1 cellular context compared by ENCODE assay signal in genomic region chr19:18291590-18292459, GRCh38.
TF ChIP-seq lines count a peak whose summit lies in the region.

No MANE protein-coding gene starts in this region.

TF ChIP-seq in K562, 482 proteins besides CTCF, POLR2A, EP300 and RAD21 (continued from another document and continues in another):
- peak in 1 of 3 experiments; percentile 77; a peak in 2 of 6 replicates for TF ChIP-seq ZBTB11 (CRISPR knock-in tag; IDR thresholded peaks at IDR 0.05)
- peak; percentile 58; the same call in 1 of the 2 replicates for TF ChIP-seq PTBP1 (IDR thresholded peaks at IDR 0.05; ENCODE audit: low read depth, low read length)
- TF ChIP-seq MBD1 (CRISPR knock-in tag; IDR thresholded peaks at IDR 0.05), result no peak
- no peak for TF ChIP-seq CSDE1 (IDR thresholded peaks at IDR 0.05)
- peak; percentile 62 for TF ChIP-seq RBM22 (IDR thresholded peaks at IDR 0.05; ENCODE audit: low read depth, low read length, poor library complexity, severe bottlenecking)
- TF ChIP-seq ZNF76 (CRISPR knock-in tag; IDR thresholded peaks at IDR 0.05; ENCODE audit: borderline replicate concordance), result no peak; the same call in 1 of the 2 replicates
- peak; percentile 29; the same call in 1 of the 2 replicates for TF ChIP-seq ATF4 (CRISPR knock-in tag; IDR thresholded peaks at IDR 0.05)
- TF ChIP-seq SP1 (CRISPR knock-in tag; IDR thresholded peaks at IDR 0.05), result peak; percentile 74
- peak; percentile 54; the same call in 1 of the 2 replicates for TF ChIP-seq ZBTB9 (CRISPR knock-in tag; IDR thresholded peaks at IDR 0.05)
- peak; percentile 52; the same call in 1 of the 2 replicates for TF ChIP-seq CC2D1A (IDR thresholded peaks at IDR 0.05)
- no peak for TF ChIP-seq NFE2 (IDR thresholded peaks at IDR 0.05; ENCODE audit: low read depth)
- peak; percentile 3; the same call in 1 of the 2 replicates for TF ChIP-seq ZNF133 (CRISPR knock-in tag; IDR thresholded peaks at IDR 0.05)
- TF ChIP-seq FOXK2 (conservative IDR thresholded peaks at IDR 0.05 in 1 of 2, IDR thresholded peaks at IDR 0.05 in 1 of 2; ENCODE audit: low read depth in 2 of 2), result peak; percentile 87 to 90; a peak in 3 of 4 replicates
- peak; percentile 79 for TF ChIP-seq ETV5 (CRISPR knock-in tag; IDR thresholded peaks at IDR 0.05; ENCODE audit: low read depth)
- no peak for TF ChIP-seq SIN3B (IDR thresholded peaks at IDR 0.05; ENCODE audit: low read depth)
- TF ChIP-seq ATF1 (CRISPR knock-in tag; IDR thresholded peaks at IDR 0.05), result peak; percentile 22; the same call in 1 of the 2 replicates
- peak; percentile 97 for TF ChIP-seq ATF1 (tag; IDR thresholded peaks at IDR 0.05)
- TF ChIP-seq ZNF75A (CRISPR knock-in tag; IDR thresholded peaks at IDR 0.05), result no peak
- TF ChIP-seq PTRF (tag; IDR thresholded peaks at IDR 0.05), result no peak
- peak in 1 of 2 experiments; percentile 95; a peak in 2 of 4 replicates for TF ChIP-seq KDM4B (IDR thresholded peaks at IDR 0.05; ENCODE audit: borderline replicate concordance in 2 of 2, low read depth in 1 of 2)
- 0 out of 2 replicates have a peak, but pooled peaks have one; percentile 42 for TF ChIP-seq ZNF12 (CRISPR knock-in tag; IDR thresholded peaks at IDR 0.05)
- TF ChIP-seq TAF15 (IDR thresholded peaks at IDR 0.05; ENCODE audit: low read depth, low read length), result no peak
- TF ChIP-seq HIVEP1 (CRISPR knock-in tag; IDR thresholded peaks at IDR 0.05), result no peak
- TF ChIP-seq TEAD1 (CRISPR knock-in tag; IDR thresholded peaks at IDR 0.05), result peak; percentile 87 to 99
- 0 out of 4 replicates have a peak, but pooled peaks of 1 of the 2 experiments have one; percentile 42 for TF ChIP-seq SRF (CRISPR knock-in tag; IDR thresholded peaks at IDR 0.05)
- TF ChIP-seq ZNF197 (CRISPR knock-in tag; IDR thresholded peaks at IDR 0.05; ENCODE audit: low read depth), result no peak
- TF ChIP-seq MITF (IDR thresholded peaks at IDR 0.05), result no peak; the same call in 1 of the 2 replicates
- TF ChIP-seq ELK1 (CRISPR knock-in tag; IDR thresholded peaks at IDR 0.05), result no peak
- TF ChIP-seq L3MBTL2 (IDR thresholded peaks at IDR 0.05), result peak; percentile 84
- TF ChIP-seq MAFF (IDR thresholded peaks at IDR 0.05; ENCODE audit: low read length), result no peak
- no peak for TF ChIP-seq JUNB (CRISPR knock-in tag; conservative IDR thresholded peaks at IDR 0.05)
- TF ChIP-seq HES1 (IDR thresholded peaks at IDR 0.05; ENCODE audit: low read depth), result no peak; the same call in 1 of the 2 replicates
- TF ChIP-seq ZNF584 (CRISPR knock-in tag; IDR thresholded peaks at IDR 0.05; ENCODE audit: low read depth), result 0 out of 2 replicates have a peak, but pooled peaks have one; percentile 39
- TF ChIP-seq PHF8 (IDR thresholded peaks at IDR 0.05; ENCODE audit: borderline replicate concordance, low read length), result peak; percentile 69; the same call in 1 of the 2 replicates
- TF ChIP-seq PRPF4 (IDR thresholded peaks at IDR 0.05; ENCODE audit: insufficient read depth, low read depth, low read length, poor library complexity, severe bottlenecking), result no peak
- no peak for TF ChIP-seq ARID3B (CRISPR knock-in tag; IDR thresholded peaks at IDR 0.05; ENCODE audit: borderline replicate concordance)
- no peak for TF ChIP-seq TRIM28 (IDR thresholded peaks at IDR 0.05)
- TF ChIP-seq FOXJ2 (tag; IDR thresholded peaks at IDR 0.05), result no peak; the same call in 1 of the 2 replicates
- peak; percentile 94; the same call in 1 of the 2 replicates for TF ChIP-seq KAT7 (CRISPR knock-in tag; IDR thresholded peaks at IDR 0.05; ENCODE audit: borderline replicate concordance)
- peak; percentile 53; the same call in 1 of the 2 replicates for TF ChIP-seq MYC (IDR thresholded peaks at IDR 0.05; ENCODE audit: low read depth, low read length)
- TF ChIP-seq MYC (CRISPR knock-in tag; IDR thresholded peaks at IDR 0.05; ENCODE audit: borderline replicate concordance, low read depth), result no peak
- TF ChIP-seq GTF3C2 (IDR thresholded peaks at IDR 0.05; ENCODE audit: borderline replicate concordance, extremely low read depth, insufficient read length), result no peak
- peak; percentile 74 for TF ChIP-seq FIP1L1 (IDR thresholded peaks at IDR 0.05; ENCODE audit: low read depth, low read length, poor library complexity, severe bottlenecking)
- peak; percentile 81 for TF ChIP-seq GATAD2B (IDR thresholded peaks at IDR 0.05; ENCODE audit: borderline replicate concordance)
- TF ChIP-seq TEAD4 (IDR thresholded peaks at IDR 0.05; ENCODE audit: low read length), result peak; percentile 79
- peak; percentile 89; the same call in 1 of the 2 replicates for TF ChIP-seq TEAD4 (CRISPR knock-in tag; IDR thresholded peaks at IDR 0.05; ENCODE audit: borderline replicate concordance)
- peak; percentile 67; the same call in 1 of the 2 replicates for TF ChIP-seq CTBP1 (IDR thresholded peaks at IDR 0.05; ENCODE audit: borderline replicate concordance)
- peak; percentile 47 for TF ChIP-seq TAF7 (tag; IDR thresholded peaks at IDR 0.05)
- TF ChIP-seq ZNF121 (CRISPR knock-in tag; conservative IDR thresholded peaks at IDR 0.05), result no peak
- no peak for TF ChIP-seq NFATC3 (IDR thresholded peaks at IDR 0.05)
- no peak for TF ChIP-seq ZNF347 (CRISPR knock-in tag; IDR thresholded peaks at IDR 0.05; ENCODE audit: low read depth)
- no peak for TF ChIP-seq CEBPB (tag; IDR thresholded peaks at IDR 0.05)
- TF ChIP-seq ZNF507 (tag; conservative IDR thresholded peaks at IDR 0.05), result no peak
- TF ChIP-seq ZBTB7A (IDR thresholded peaks at IDR 0.05; ENCODE audit: borderline replicate concordance, control insufficient read depth, low read depth, low read length), result peak; percentile 87
- no peak for TF ChIP-seq ZNF785 (CRISPR knock-in tag; IDR thresholded peaks at IDR 0.05)
- TF ChIP-seq SMARCB1 (IDR thresholded peaks at IDR 0.05; ENCODE audit: insufficient read length, low read depth), result no peak
